16 cellular contexts compared by ENCODE assay signal in genomic region chr2:38712413-38712812, GRCh38. TPM values are rescaled to one million over a fixed set of nuclear protein-coding genes. Genes with fewer than 3 reads are reported as not detected.
A peak's percentile ranks its signal among the peaks of the same experiment; 100 is the strongest.
DNase-seq lines count a peak whose midpoint lies in the region; ATAC-seq and TF ChIP-seq lines count a peak whose summit lies in the region.
"Had no signal": no experiment of that assay in that cellular context is flagged by ENCODE, and none has a peak within 500 bp of the region (broad histone marks: within the 10 kb centered on the region; RNA-seq: fewer than 3 reads in every experiment).

No MANE protein-coding gene starts in this region.

- POLR2A ChIA-PET in activated CD4-positive, alpha-beta memory T cell treated with anti-CD3 and anti-CD28 coated beads for 36 hours (lab: Charles Lee), result no interaction called here
- POLR2A ChIA-PET in activated CD4-positive, alpha-beta memory T cell treated with anti-CD3 and anti-CD28 coated beads, Interleukin-2, amount 10 ng/mL, durations not matched to agents 7 days and 5 days (lab: Charles Lee), result interaction anchor here (1.0 kb wide), 1 partner anchor 26 kb away, joined by 3 read pairs; no protein-coding TSS in a partner anchor
- POLR2A ChIA-PET in CD4-positive, alpha-beta T cell (lab: Charles Lee), result no interaction called here
- POLR2A ChIA-PET in CD8-positive, alpha-beta memory T cell (lab: Charles Lee), result no interaction called here

- H3K27ac ChIP-seq in CD4-positive, alpha-beta T cell (ENCODE audit: low read depth, low read length), result no peak overlapping the region
- no peak overlapping the region for H3K27ac ChIP-seq in CD8-positive, alpha-beta memory T cell (ENCODE audit: low read depth, low read length)

- peaks cover 46% of the 10 kb centered on the region for H3K36me3 Mint-ChIP-seq in activated CD4-positive, alpha-beta memory T cell treated with anti-CD3 and anti-CD28 coated beads for 36 hours
- H3K36me3 Mint-ChIP-seq in activated CD4-positive, alpha-beta memory T cell treated with anti-CD3 and anti-CD28 coated beads, Interleukin-2, amount 10 ng/mL, durations not matched to agents 7 days and 5 days (ENCODE audit: low read depth), result peaks cover 83% of the 10 kb centered on the region
- H3K36me3 Mint-ChIP-seq in CD4-positive, alpha-beta T cell (ENCODE audit: low read depth), result peaks cover 52% of the 10 kb centered on the region
- H3K36me3 Mint-ChIP-seq in CD8-positive, alpha-beta memory T cell, result peaks cover 9 to 50% (median 11%) of the 10 kb centered on the region in 3 donors
- H3K36me3 Mint-ChIP-seq in effector memory CD8-positive, alpha-beta T cell (ENCODE audit: insufficient read depth), result peaks cover 48% of the 10 kb centered on the region
- peaks cover 6% of the 10 kb centered on the region for H3K36me3 Mint-ChIP-seq in HFFc6 (ENCODE audit: low read depth)

- peaks cover 4% of the 10 kb centered on the region for H3K36me3 ChIP-seq in CD8-positive, alpha-beta memory T cell (ENCODE audit: insufficient read depth, low read length)

- H3K27me3 Mint-ChIP-seq in activated CD4-positive, alpha-beta memory T cell treated with anti-CD3 and anti-CD28 coated beads for 36 hours, result no peaks in the 10 kb centered on the region
- no peaks in the 10 kb centered on the region for H3K27me3 Mint-ChIP-seq in activated CD4-positive, alpha-beta memory T cell treated with anti-CD3 and anti-CD28 coated beads, Interleukin-2, amount 10 ng/mL, durations not matched to agents 7 days and 5 days
- H3K27me3 Mint-ChIP-seq in CD4-positive, alpha-beta T cell, result no peaks in the 10 kb centered on the region
- no peaks in the 10 kb centered on the region for H3K27me3 Mint-ChIP-seq in CD8-positive, alpha-beta memory T cell
- no peaks in the 10 kb centered on the region for H3K27me3 Mint-ChIP-seq in effector memory CD8-positive, alpha-beta T cell
- H3K27me3 Mint-ChIP-seq in HFFc6 (ENCODE audit: insufficient read depth), result peaks cover 1% of the 10 kb centered on the region
- H3K27me3 Mint-ChIP-seq: B cell had no signal

- intact Hi-C loops in activated CD4-positive, alpha-beta memory T cell treated with anti-CD3 and anti-CD28 coated beads for 36 hours (cut with micrococcal nuclease), result no loop called here
- intact Hi-C loops in CD4-positive, alpha-beta T cell (cut with DNase I, micrococcal nuclease), result no loop called here

- no peak for TF ChIP-seq CTCF in CD4-positive, alpha-beta T cell (IDR thresholded peaks at IDR 0.05)
- TF ChIP-seq CTCF in HFFc6 (IDR thresholded peaks at IDR 0.05), result no peak

- no peaks in the 10 kb centered on the region for H3K27me3 ChIP-seq in CD4-positive, alpha-beta T cell (ENCODE audit: control insufficient read depth, insufficient read depth, low read length)
- no peaks in the 10 kb centered on the region for H3K27me3 ChIP-seq in CD8-positive, alpha-beta memory T cell (ENCODE audit: insufficient read depth, low read length, poor library complexity, severe bottlenecking)

- no peak overlapping the region for H3K4me3 ChIP-seq in CD8-positive, alpha-beta memory T cell (ENCODE audit: low read length)
- H3K4me3 ChIP-seq: GM23338 had no signal

- H3K4me1 Mint-ChIP-seq in activated CD4-positive, alpha-beta memory T cell treated with anti-CD3 and anti-CD28 coated beads for 36 hours (ENCODE audit: low read depth), result peaks cover 73% of the 10 kb centered on the region
- H3K4me1 Mint-ChIP-seq in activated CD4-positive, alpha-beta memory T cell treated with anti-CD3 and anti-CD28 coated beads, Interleukin-2, amount 10 ng/mL, durations not matched to agents 7 days and 5 days, result peaks cover 69% of the 10 kb centered on the region
- peaks cover 70% of the 10 kb centered on the region for H3K4me1 Mint-ChIP-seq in CD4-positive, alpha-beta T cell (ENCODE audit: low read depth)
- peaks cover 55 to 85% (median 73%) of the 10 kb centered on the region in 3 donors for H3K4me1 Mint-ChIP-seq in CD8-positive, alpha-beta memory T cell
- peaks cover 37 to 49% of the 10 kb centered on the region in 2 donors for H3K4me1 Mint-ChIP-seq in effector memory CD8-positive, alpha-beta T cell (ENCODE audit: low read depth in 2 of 2)
- peaks cover 10% of the 10 kb centered on the region for H3K4me1 Mint-ChIP-seq in HFFc6 (ENCODE audit: low read depth)

- peaks cover 30% of the 10 kb centered on the region for H3K4me1 ChIP-seq in CD8-positive, alpha-beta memory T cell (ENCODE audit: insufficient read depth, low read length)

- peak overlapping the region; percentile 89 for H3K27ac Mint-ChIP-seq in activated CD4-positive, alpha-beta memory T cell treated with anti-CD3 and anti-CD28 coated beads for 36 hours
- no peak overlapping the region for H3K27ac Mint-ChIP-seq in activated CD4-positive, alpha-beta memory T cell treated with anti-CD3 and anti-CD28 coated beads, Interleukin-2, amount 10 ng/mL, durations not matched to agents 7 days and 5 days
- peak overlapping the region; percentile 20 for H3K27ac Mint-ChIP-seq in CD4-positive, alpha-beta T cell
- H3K27ac Mint-ChIP-seq in CD8-positive, alpha-beta memory T cell, result peak overlapping the region; percentile 19 to 99 (median 68)
- peak overlapping the region; percentile 75 to 95 for H3K27ac Mint-ChIP-seq in effector memory CD8-positive, alpha-beta T cell
- H3K27ac Mint-ChIP-seq in HFFc6, result no peak overlapping the region
- H3K27ac Mint-ChIP-seq: B cell; CD8-positive, alpha-beta T cell; GM23338 had no signal

- CTCF ChIA-PET in activated CD4-positive, alpha-beta memory T cell treated with anti-CD3 and anti-CD28 coated beads for 36 hours (lab: Charles Lee), result no interaction called here
- CTCF ChIA-PET in activated CD4-positive, alpha-beta memory T cell treated with anti-CD3 and anti-CD28 coated beads, Interleukin-2, amount 10 ng/mL, durations not matched to agents 7 days and 5 days (lab: Charles Lee), result no interaction called here
- CTCF ChIA-PET in CD4-positive, alpha-beta T cell (lab: Charles Lee), result interaction anchor here (0.7 kb wide), 1 partner anchor 41 kb away, joined by 3 read pairs; no protein-coding TSS in a partner anchor
- CTCF ChIA-PET in CD8-positive, alpha-beta memory T cell (lab: Charles Lee), result no interaction called here

- no peak for ATAC-seq in CD4-positive, alpha-beta T cell (ENCODE audit: poor library complexity)
- no peak for ATAC-seq in effector memory CD8-positive, alpha-beta T cell (replicated peaks)
- ATAC-seq: CD8-positive, alpha-beta T cell; GM23338 had no signal

- H3K4me3 Mint-ChIP-seq in activated CD4-positive, alpha-beta memory T cell treated with anti-CD3 and anti-CD28 coated beads for 36 hours, result no peak overlapping the region
- no peak overlapping the region for H3K4me3 Mint-ChIP-seq in activated CD4-positive, alpha-beta memory T cell treated with anti-CD3 and anti-CD28 coated beads, Interleukin-2, amount 10 ng/mL, durations not matched to agents 7 days and 5 days
- H3K4me3 Mint-ChIP-seq in CD4-positive, alpha-beta T cell, result no peak overlapping the region
- H3K4me3 Mint-ChIP-seq in CD8-positive, alpha-beta memory T cell, result no peak overlapping the region
- no peak overlapping the region for H3K4me3 Mint-ChIP-seq in effector memory CD8-positive, alpha-beta T cell
- no peak overlapping the region for H3K4me3 Mint-ChIP-seq in HFFc6
- H3K4me3 Mint-ChIP-seq: B cell; CD8-positive, alpha-beta T cell; GM23338 had no signal

- H3K9me3 Mint-ChIP-seq in activated CD4-positive, alpha-beta memory T cell treated with anti-CD3 and anti-CD28 coated beads for 36 hours, result peaks cover 3% of the 10 kb centered on the region
- peaks cover 3% of the 10 kb centered on the region for H3K9me3 Mint-ChIP-seq in activated CD4-positive, alpha-beta memory T cell treated with anti-CD3 and anti-CD28 coated beads, Interleukin-2, amount 10 ng/mL, durations not matched to agents 7 days and 5 days
- peaks cover 3% of the 10 kb centered on the region for H3K9me3 Mint-ChIP-seq in CD4-positive, alpha-beta T cell
- peaks cover 0 to 3% (median 0%) of the 10 kb centered on the region in 5 donors for H3K9me3 Mint-ChIP-seq in CD8-positive, alpha-beta memory T cell
- peaks cover 0 to 2% of the 10 kb centered on the region in 2 donors for H3K9me3 Mint-ChIP-seq in effector memory CD8-positive, alpha-beta T cell
- peaks cover 4% of the 10 kb centered on the region; the same call in 1 of the 2 replicates for H3K9me3 Mint-ChIP-seq in HFFc6
- H3K9me3 Mint-ChIP-seq: CD8-positive, alpha-beta T cell had no signal

- H3K9me3 ChIP-seq in CD4-positive, alpha-beta T cell (ENCODE audit: control insufficient read depth, low read length), result no peaks in the 10 kb centered on the region
- no peaks in the 10 kb centered on the region for H3K9me3 ChIP-seq in CD8-positive, alpha-beta memory T cell (ENCODE audit: low read length)
- H3K9me3 ChIP-seq: Caco-2 had no signal

- no peak for DNase-seq in activated CD4-positive, alpha-beta memory T cell treated with anti-CD3 and anti-CD28 coated beads for 36 hours
- no peak for DNase-seq in activated CD4-positive, alpha-beta memory T cell treated with anti-CD3 and anti-CD28 coated beads, Interleukin-2, amount 10 ng/mL, durations not matched to agents 7 days and 5 days
- DNase-seq in CD4-positive, alpha-beta T cell, result no peak
- DNase-seq in CD8-positive, alpha-beta memory T cell, result no peak
- DNase-seq in effector memory CD8-positive, alpha-beta T cell, result no peak
- DNase-seq in superior temporal gyrus (ENCODE audit: extremely low spot score) (no peak), HFFc6 (no peak)
- DNase-seq: C1 segment of cervical spinal cord; Caco-2; CD8-positive, alpha-beta T cell; DND-41; GDM1; H7 had no signal

RNA-seq across cellular contexts. Expression of gene SRSF7, which starts 38.7 kb away (rescaled TPM):
- total RNA-seq in activated CD4-positive, alpha-beta memory T cell treated with anti-CD3 and anti-CD28 coated beads for 36 hours, result 100 to 1,000 TPM; 276 to 279 TPM
- 100 to 1,000 TPM; 243 to 249 TPM for total RNA-seq in activated CD4-positive, alpha-beta memory T cell treated with anti-CD3 and anti-CD28 coated beads, Interleukin-2, amount 10 ng/mL, durations not matched to agents 7 days and 5 days
- 100 to 1,000 TPM; 550 to 557 TPM for total RNA-seq in CD4-positive, alpha-beta T cell
- total RNA-seq in CD8-positive, alpha-beta memory T cell, result 100 to 1,000 TPM; 378 to 381 TPM
- 200 TPM for polyA plus RNA-seq in CD8-positive, alpha-beta memory T cell
- 100 to 1,000 TPM; 120 to 153 (median 147) TPM for total RNA-seq in HFFc6 (2021; fragmentation: NEBNext Ultra II Directional; extraction: Animal tissue kit (Norgen Biotek cat#: 25700))

RNA-seq across cellular contexts. Expression of gene GALM, which starts 46.5 kb away (rescaled TPM):
- total RNA-seq in activated CD4-positive, alpha-beta memory T cell treated with anti-CD3 and anti-CD28 coated beads for 36 hours, result 10 to 100 TPM; 90.2 to 95.3 TPM
- 10 to 100 TPM; 94.7 to 97.4 TPM for total RNA-seq in activated CD4-positive, alpha-beta memory T cell treated with anti-CD3 and anti-CD28 coated beads, Interleukin-2, amount 10 ng/mL, durations not matched to agents 7 days and 5 days
- 1 to 10 TPM; 5.9 to 7.0 TPM for total RNA-seq in CD4-positive, alpha-beta T cell
- total RNA-seq in CD8-positive, alpha-beta memory T cell, result 100 to 1,000 TPM; 107 to 109 TPM
- polyA plus RNA-seq in CD8-positive, alpha-beta memory T cell, result 51.4 TPM
- total RNA-seq in HFFc6 (2021; fragmentation: NEBNext Ultra II Directional; extraction: Animal tissue kit (Norgen Biotek cat#: 25700)), result 10 to 100 TPM in 1 of 6 experiments, 1 to 10 TPM in 5; 6.5 to 10.1 (median 9.1) TPM
- total RNA-seq: HT1080 had no signal

Comparison
In these comparisons a context has a peak if more than half of its experiments do, and no peak if none do; other contexts are left out.
1. H3K27ac Mint-ChIP-seq: peak in activated CD4-positive, alpha-beta memory T cell treated with anti-CD3 and anti-CD28 coated beads for 36 hours (single experiment), CD4-positive, alpha-beta T cell (single experiment), CD8-positive, alpha-beta memory T cell (8 of 8) and effector memory CD8-positive, alpha-beta T cell (2 of 2); none in activated CD4-positive, alpha-beta memory T cell treated with anti-CD3 and anti-CD28 coated beads, Interleukin-2, amount 10 ng/mL, durations not matched to agents 7 days and 5 days (single experiment) and HFFc6 (single experiment).
2. RNA of gene GALM, which starts 46.5 kb away (total RNA-seq): 107 to 109 TPM in CD8-positive, alpha-beta memory T cell, 94.7 to 97.4 TPM in activated CD4-positive, alpha-beta memory T cell treated with anti-CD3 and anti-CD28 coated beads, Interleukin-2, amount 10 ng/mL, durations not matched to agents 7 days and 5 days and 90.2 to 95.3 TPM in activated CD4-positive, alpha-beta memory T cell treated with anti-CD3 and anti-CD28 coated beads for 36 hours; 6.5 to 10.1 TPM in HFFc6 and 5.9 to 7.0 TPM in CD4-positive, alpha-beta T cell; every median in the first group is over 4 times any median in the second.